23 cellular contexts compared by ENCODE assay signal in genomic region chr15:100255644-100256043, GRCh38.
"Had no signal": no experiment of that assay in that cellular context is flagged by ENCODE, and none has a peak within 500 bp of the region (broad histone marks: within the 10 kb centered on the region; RNA-seq: fewer than 3 reads in every experiment).

No MANE protein-coding gene starts in this region.

- H3K4me3 ChIP-seq: breast epithelium, dorsolateral prefrontal cortex, esophagus squamous epithelium, gastrocnemius medialis, sigmoid colon, smooth muscle cell, testis had no signal

- H3K9me3 Mint-ChIP-seq: central memory CD8-positive, alpha-beta T cell; T-cell had no signal

- H3K9me3 ChIP-seq: breast epithelium, esophagus squamous epithelium, gastrocnemius medialis, sigmoid colon, testis had no signal

- H3K27ac ChIP-seq: breast epithelium, dorsolateral prefrontal cortex, esophagus squamous epithelium, gastrocnemius medialis, sigmoid colon, testis, VCaP had no signal

- ATAC-seq: gastrocnemius medialis, left cardiac atrium, SK-N-SH treated with all-trans-retinoic acid at 6 μM for 48 hours, T-cell had no signal

- H3K4me1 Mint-ChIP-seq: central memory CD8-positive, alpha-beta T cell; stimulated activated memory B cell treated with anti-CD40 and anti-IgM and Interleukin-4, amounts not matched to agents 10 μg/mL and 1 μg/mL and 100 μg/mL, for 72 hours had no signal

- H3K36me3 Mint-ChIP-seq: stimulated activated memory B cell treated with anti-CD40 and anti-IgM and Interleukin-4, amounts not matched to agents 10 μg/mL and 1 μg/mL and 100 μg/mL, for 72 hours had no signal

- DNase-seq: esophagus squamous epithelium; gastrocnemius medialis; hypothalamus; islet precursor cell; left cardiac atrium; nephron progenitor cell; occipital lobe; posterior cingulate gyrus; sigmoid colon; stimulated activated CD4-positive, alpha-beta T cell treated with anti-CD3 and anti-CD28 coated beads, Interleukin-15, amount 100 ng/mL, for 24 hours; T-cell; testis; trophoblast cell had no signal

- H3K36me3 ChIP-seq: breast epithelium, sigmoid colon had no signal

- H3K27me3 Mint-ChIP-seq: activated naive CD8-positive, alpha-beta T cell; central memory CD8-positive, alpha-beta T cell; stimulated activated memory B cell treated with anti-CD40 and anti-IgM and Interleukin-4, amounts not matched to agents 10 μg/mL and 1 μg/mL and 100 μg/mL, for 72 hours; T-cell had no signal

- H3K27ac Mint-ChIP-seq: activated naive CD8-positive, alpha-beta T cell; activated T-helper 1 cell treated with anti-CD3 and anti-CD28 coated beads, Interleukin-12 subunit alpha, Interleukin-12 subunit beta, Interleukin-2, Interleukin-4 antibody, amounts not matched to agents 30 ng/mL and 10 ng/mL and 1 ng/mL, durations not matched to agents 14 hours and 24 hours and 36 hours; nephron progenitor cell; stimulated activated memory B cell treated with anti-CD40 and anti-IgM and Interleukin-4, amounts not matched to agents 10 μg/mL and 1 μg/mL and 100 μg/mL, for 72 hours; T-cell; T-helper 2 cell treated with Interferon-gamma antibody and Interleukin-4, amounts not matched to agents 5 μg/mL and 100 μg/mL, for 36 hours had no signal

- H3K4me3 Mint-ChIP-seq: activated naive CD8-positive, alpha-beta T cell; activated T-helper 1 cell treated with anti-CD3 and anti-CD28 coated beads, Interleukin-12 subunit alpha, Interleukin-12 subunit beta, Interleukin-2, Interleukin-4 antibody, amounts not matched to agents 30 ng/mL and 10 ng/mL and 1 ng/mL, durations not matched to agents 14 hours and 24 hours and 36 hours; central memory CD8-positive, alpha-beta T cell; nephron progenitor cell; stimulated activated memory B cell treated with anti-CD40 and anti-IgM and Interleukin-4, amounts not matched to agents 10 μg/mL and 1 μg/mL and 100 μg/mL, for 72 hours; T-cell; T-helper 2 cell treated with Interferon-gamma antibody and Interleukin-4, amounts not matched to agents 5 μg/mL and 100 μg/mL, for 36 hours had no signal

- H3K4me1 ChIP-seq: breast epithelium, gastrocnemius medialis, sigmoid colon, testis had no signal

- H3K27me3 ChIP-seq: breast epithelium, dorsolateral prefrontal cortex, esophagus squamous epithelium, gastrocnemius medialis, sigmoid colon, testis had no signal
